27 cellular contexts compared by ENCODE assay signal in the genomic region with DNA sequence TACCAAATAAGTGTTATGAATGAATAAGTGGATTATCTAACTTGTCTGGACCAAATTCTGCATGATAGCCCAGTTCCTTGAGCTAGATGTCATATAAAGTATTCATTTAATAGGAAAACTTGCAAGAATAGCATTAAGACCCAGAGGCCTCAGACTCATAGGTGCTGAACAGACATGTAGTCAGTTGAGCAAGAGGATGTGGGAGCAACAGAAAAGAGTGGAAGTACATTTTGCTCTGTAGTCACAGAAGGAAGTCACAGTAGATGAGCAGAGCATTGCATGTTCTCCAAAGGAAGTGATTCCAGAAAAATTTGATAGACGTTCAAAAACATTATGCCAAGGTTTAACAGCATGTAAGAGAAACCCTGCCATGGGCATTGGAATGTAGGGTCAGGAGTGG. TPM values are rescaled to one million over a fixed set of nuclear protein-coding genes. Genes with fewer than 3 reads are reported as not detected.
"Had no signal": no experiment of that assay in that cellular context is flagged by ENCODE, and none has a peak within 500 bp of the region (broad histone marks: within the 10 kb centered on the region; RNA-seq: fewer than 3 reads in every experiment).

No MANE protein-coding gene starts in this region.

- ATAC-seq: gastroesophageal sphincter, heart left ventricle, left ventricle myocardium superior, mucosa of descending colon, WTC11 had no signal

- H3K27ac Mint-ChIP-seq: activated CD4-positive, alpha-beta memory T cell treated with anti-CD3 and anti-CD28 coated beads, Interleukin-2, amount 10 ng/mL, durations not matched to agents 7 days and 5 days; activated naive CD4-positive, alpha-beta T cell treated with anti-CD3 and anti-CD28 coated beads, Interleukin-2, amount 50 U/mL, for 72 hours; brain; endodermal cell; naive B cell; T-helper 2 cell treated with Interferon-gamma antibody and Interleukin-4, amounts not matched to agents 5 μg/mL and 100 μg/mL, for 36 hours; WTC11 had no signal

- H3K4me1 Mint-ChIP-seq: brain, endodermal cell, naive B cell had no signal

- FAIRE-seq: colon had no signal

- H3K36me3 Mint-ChIP-seq: activated naive CD4-positive, alpha-beta T cell treated with anti-CD3 and anti-CD28 coated beads, Interleukin-2, amount 50 U/mL, for 72 hours; brain; naive B cell; WTC11 had no signal

- DNase-seq: activated CD4-positive, alpha-beta memory T cell treated with anti-CD3 and anti-CD28 coated beads, Interleukin-2, amount 10 ng/mL, durations not matched to agents 7 days and 5 days; activated effector memory CD4-positive, alpha-beta T cell treated with Interleukin-2 at 50 U/mL for 16 hours; activated T-cell treated with anti-CD3 and anti-CD28 coated beads, Interleukin-2, amount 50 U/mL, for 24 hours; amygdala; central memory CD4-positive, alpha-beta T cell; dorsolateral prefrontal cortex; endodermal cell; heart left ventricle; left ventricle myocardium superior; mesenchymal stem cell; mucosa of descending colon; naive B cell; stimulated activated CD4-positive, alpha-beta T cell treated with anti-CD3 and anti-CD28 coated beads, Interleukin-2, amount 100 ng/mL, for 24 hours; stimulated activated naive CD8-positive, alpha-beta T cell treated with anti-CD3 and anti-CD28 coated beads, Interleukin-15, Interleukin-2, amounts not matched to agents 100 U/mL and 50 U/mL, for 24 hours; substantia nigra; tibial artery had no signal

- H3K36me3 ChIP-seq: gastroesophageal sphincter, heart left ventricle, tibial artery had no signal

- H3K4me1 ChIP-seq: gastroesophageal sphincter, heart left ventricle, tibial artery had no signal

- H3K27me3 Mint-ChIP-seq: activated CD4-positive, alpha-beta memory T cell treated with anti-CD3 and anti-CD28 coated beads, Interleukin-2, amount 10 ng/mL, durations not matched to agents 7 days and 5 days had no signal

- H3K4me3 ChIP-seq: dorsolateral prefrontal cortex, gastroesophageal sphincter, heart left ventricle, mucosa of descending colon, tibial artery had no signal

- H3K27ac ChIP-seq: gastroesophageal sphincter, heart left ventricle, tibial artery had no signal

- H3K9me3 ChIP-seq: gastroesophageal sphincter, heart left ventricle, mucosa of descending colon, tibial artery had no signal

- H3K9me3 Mint-ChIP-seq: activated CD4-positive, alpha-beta memory T cell treated with anti-CD3 and anti-CD28 coated beads, Interleukin-2, amount 10 ng/mL, durations not matched to agents 7 days and 5 days; activated naive CD4-positive, alpha-beta T cell treated with anti-CD3 and anti-CD28 coated beads, Interleukin-2, amount 50 U/mL, for 72 hours; activated T-cell treated with anti-CD3 and anti-CD28 coated beads, Interleukin-2, amount 50 U/mL, for 24 hours; brain; endodermal cell; naive B cell; neural crest cell; T-helper 2 cell treated with Interferon-gamma antibody and Interleukin-4, amounts not matched to agents 5 μg/mL and 100 μg/mL, for 36 hours; WTC11 had no signal

- H3K27me3 ChIP-seq: dorsolateral prefrontal cortex, gastroesophageal sphincter, heart left ventricle, tibial artery had no signal

- H3K4me3 Mint-ChIP-seq: activated CD4-positive, alpha-beta memory T cell treated with anti-CD3 and anti-CD28 coated beads, Interleukin-2, amount 10 ng/mL, durations not matched to agents 7 days and 5 days; activated T-cell treated with anti-CD3 and anti-CD28 coated beads, Interleukin-2, amount 50 U/mL, for 24 hours; brain; endodermal cell; naive B cell; neural crest cell; T-helper 2 cell treated with Interferon-gamma antibody and Interleukin-4, amounts not matched to agents 5 μg/mL and 100 μg/mL, for 36 hours; WTC11 had no signal

RNA-seq across cellular contexts. Expression of gene HOATZ, which starts 9.5 kb away (rescaled TPM):
- total RNA-seq: activated CD4-positive, alpha-beta memory T cell treated with anti-CD3 and anti-CD28 coated beads, Interleukin-2, amount 10 ng/mL, durations not matched to agents 7 days and 5 days; activated naive CD4-positive, alpha-beta T cell treated with anti-CD3 and anti-CD28 coated beads, Interleukin-2, amount 50 U/mL, for 72 hours; gastroesophageal sphincter; heart left ventricle; kidney epithelial cell; left ventricle myocardium superior; mucosa of descending colon; neural crest cell; omental fat pad; posterior vena cava; WTC11 had no signal
- polyA plus RNA-seq: esophagus, heart left ventricle had no signal

RNA-seq across cellular contexts. Expression of gene BTG4, which starts 11.9 kb away (rescaled TPM):
- total RNA-seq: activated CD4-positive, alpha-beta memory T cell treated with anti-CD3 and anti-CD28 coated beads, Interleukin-2, amount 10 ng/mL, durations not matched to agents 7 days and 5 days; endodermal cell; gastroesophageal sphincter; heart left ventricle; left ventricle myocardium superior; mucosa of descending colon; neural crest cell; omental fat pad; posterior vena cava; WTC11 had no signal
- polyA plus RNA-seq: esophagus, heart left ventricle had no signal
